In the genomic region with DNA sequence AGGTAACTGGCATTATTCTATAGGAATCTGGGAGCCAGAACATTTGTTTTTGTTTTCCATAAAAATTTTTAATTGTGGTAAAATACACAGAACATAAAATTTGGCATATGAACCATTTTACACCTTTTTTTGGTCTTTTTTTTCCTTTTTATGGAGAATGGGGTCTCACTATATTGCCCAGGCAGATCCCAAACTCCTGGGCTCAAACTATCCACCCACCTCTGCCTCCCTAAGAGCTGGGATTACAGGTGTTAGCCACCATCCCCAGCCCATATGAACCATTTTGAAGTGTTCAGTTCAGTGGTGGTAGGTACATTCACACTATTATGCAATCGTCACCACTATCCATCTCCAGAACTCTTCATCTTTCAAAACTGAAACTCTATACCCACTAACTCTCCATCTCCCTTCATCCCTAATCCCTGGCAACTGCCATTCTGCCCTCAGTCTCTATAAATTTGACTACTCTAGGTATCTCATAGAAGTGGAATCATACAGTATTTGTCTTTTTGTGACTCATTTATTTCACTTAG, we compare ENCODE assay signal across 1 cellular context.
TF ChIP-seq lines count a peak whose summit lies in the region.

No MANE protein-coding gene starts in this region.

TF ChIP-seq in HepG2, 621 proteins besides CTCF, POLR2A, EP300 and RAD21:
- TF ChIP-seq ZNF121 (CRISPR knock-in tag; IDR thresholded peaks at IDR 0.05): 0 out of 2 replicates have a peak, but pooled peaks have one; percentile 21
- peak; percentile 60 for TF ChIP-seq CEBPB (IDR thresholded peaks at IDR 0.05; ENCODE audit: borderline replicate concordance, low read depth, low read length)
- no peak for TF ChIP-seq ZNF567 (CRISPR knock-in tag; IDR thresholded peaks at IDR 0.05; ENCODE audit: borderline replicate concordance)
TF ChIP-seq in HepG2: peak in this region for 2.
